Comparison of ENCODE assay signal across 10 cellular contexts in genomic region chr7:92731327-92732063, GRCh38.
DNase-seq lines count a peak whose midpoint lies in the region; ATAC-seq, FAIRE-seq and TF ChIP-seq lines count a peak whose summit lies in the region.
"Had no signal": no experiment of that assay in that cellular context is flagged by ENCODE, and none has a peak within 500 bp of the region (broad histone marks: within the 10 kb centered on the region; RNA-seq: fewer than 3 reads in every experiment).

No MANE protein-coding gene starts in this region.

- in situ Hi-C loops in IMR-90 (cut with MboI; ENCODE audit: low sequenced_read_pairs): no loop called here

- no peak overlapping the region for H3K4ac ChIP-seq in IMR-90 (ENCODE audit: low read depth, low read length)

- FAIRE-seq in GM19239 (lab: Jason Lieb, UNC): peak; percentile 92

- H3K36me3 ChIP-seq in IMR-90 (ENCODE audit: control insufficient read depth, insufficient read depth, low read length): peaks cover 4% of the 10 kb centered on the region
- H3K36me3 ChIP-seq in H7 (replicated peaks; ENCODE audit: control insufficient read depth, insufficient read depth, low read length): no peaks in the 10 kb centered on the region
- peaks cover 31% of the 10 kb centered on the region for H3K36me3 ChIP-seq in SJCRH30

- peaks cover 32 to 78% of the 10 kb centered on the region in 2 experiments for H3K79me1 ChIP-seq in IMR-90 (ENCODE audit: low read depth in 1 of 2, low read length in 2 of 2)

- no peak overlapping the region for H3K4me3 ChIP-seq in IMR-90 (ENCODE audit: insufficient read depth, low read depth, low read length)
- no peak overlapping the region for H3K4me3 ChIP-seq in H7 (ENCODE audit: insufficient read depth, low read depth, low read length)
- no peak overlapping the region for H3K4me3 ChIP-seq in SJCRH30
- H3K4me3 ChIP-seq: hepatocyte had no signal

- H2BK20ac ChIP-seq in IMR-90 (ENCODE audit: low read depth, low read length): no peak overlapping the region

- TF ChIP-seq CTCF in IMR-90 (conservative IDR thresholded peaks at IDR 0.05; ENCODE audit: low read depth, low read length): no peak

- no peak overlapping the region for H2AK5ac ChIP-seq in IMR-90 (ENCODE audit: low read depth, low read length)

- H3K18ac ChIP-seq in IMR-90 (ENCODE audit: low read depth, low read length): no peak overlapping the region

- peaks cover 20% of the 10 kb centered on the region for H3K36me3 Mint-ChIP-seq in activated naive CD8-positive, alpha-beta T cell

- peak overlapping the region; percentile 13; the same call in 1 of the 2 replicates for H3K23ac ChIP-seq in IMR-90 (ENCODE audit: low read depth, low read length)

- H4K91ac ChIP-seq in IMR-90 (ENCODE audit: insufficient read depth, low read depth, low read length): no peak overlapping the region

- H2AK9ac ChIP-seq in IMR-90 (replicated peaks; ENCODE audit: low read depth, low read length, poor library complexity): no peak overlapping the region

- H3K4me1 Mint-ChIP-seq in activated naive CD8-positive, alpha-beta T cell (ENCODE audit: low read depth): peaks cover 53% of the 10 kb centered on the region

- peak overlapping the region; percentile 29; the same call in 1 of the 2 replicates for H3K4me2 ChIP-seq in IMR-90 (ENCODE audit: low read depth, low read length)
- H3K4me2 ChIP-seq: hepatocyte had no signal

- H3K27ac ChIP-seq in IMR-90 (ENCODE audit: insufficient read depth, low read length): no peak overlapping the region
- H3K27ac ChIP-seq in SJCRH30: no peak overlapping the region
- H3K27ac ChIP-seq: hepatocyte had no signal

- no peak overlapping the region for H2BK15ac ChIP-seq in IMR-90 (ENCODE audit: low read depth, low read length)

- ATAC-seq in IMR-90 (ENCODE audit: low read depth) (no peak), HG03571 (IDR thresholded peaks at IDR 0.05; ENCODE audit: unreplicated experiment) (no peak)
- ATAC-seq: T-cell had no signal

- peak overlapping the region; percentile 15 for H2BK5ac ChIP-seq in IMR-90 (ENCODE audit: low read depth, low read length, poor library complexity, severe bottlenecking)

- POLR2A ChIA-PET in IMR-90 (lab: Charles Lee; ENCODE audit: unreplicated experiment): no interaction called here

- peak overlapping the region; percentile 92 for H3K27ac Mint-ChIP-seq in activated naive CD8-positive, alpha-beta T cell

- DNase-seq in GM19239 (ENCODE audit: insufficient read length, low spot score) (no peak), IMR-90 (peak; percentile 45), renal cortical epithelial cell (ENCODE audit: low read depth) (peak; percentile 68), NCI-H146 treated with DMSO at 0.1 percent for 48 hours (lab: John Stamatoyannopoulos, UW; ENCODE audit: unreplicated experiment) (no peak), H7 (no peak), SJCRH30 (no peak)
- DNase-seq: T-cell had no signal

- CTCF ChIA-PET in IMR-90 (lab: Yijun Ruan, JAX): interaction anchor here (0.5 kb wide), 1 partner anchor 39 kb away, joined by 3 read pairs; no protein-coding TSS in a partner anchor

- TF ChIP-seq POLR2A in IMR-90 (IDR thresholded peaks at IDR 0.05; ENCODE audit: low read depth, low read length): no peak

- H3K27me3 Mint-ChIP-seq in activated naive CD8-positive, alpha-beta T cell: no peaks in the 10 kb centered on the region
- H3K27me3 Mint-ChIP-seq: T-cell had no signal

- no peak overlapping the region for H2AFZ ChIP-seq in IMR-90 (replicated peaks; ENCODE audit: low read length, poor library complexity)
- H2AFZ ChIP-seq: hepatocyte had no signal

- no peak overlapping the region for H3K9ac ChIP-seq in IMR-90 (ENCODE audit: low read depth, low read length)

- no TSS peak for BruUV-seq in IMR-90 (replicated peaks; lab: Mats Ljungman, UMichigan)

- H3K27me3 ChIP-seq in IMR-90 (ENCODE audit: control insufficient read depth, insufficient read depth, low read length) (no peaks in the 10 kb centered on the region), H7 (ENCODE audit: control insufficient read depth, insufficient read depth, low read length) (no peaks in the 10 kb centered on the region), SJCRH30 (no peaks in the 10 kb centered on the region)
- H3K27me3 ChIP-seq: hepatocyte had no signal

- no CpG with 5 or more reads among the region's 2 CpGs for WGBS in IMR-90 (ENCODE audit: extremely low coverage in 2 of 2, insufficient read length in 1 of 2), 2 experiments

- H4K20me1 ChIP-seq in IMR-90 (ENCODE audit: insufficient read depth, low read length): peaks cover 20% of the 10 kb centered on the region; the same call in 1 of the 2 replicates

- peaks cover 14% of the 10 kb centered on the region for H3K9me1 ChIP-seq in IMR-90 (ENCODE audit: insufficient read depth, low read length)

- H3K14ac ChIP-seq in IMR-90 (replicated peaks; ENCODE audit: low read depth, low read length): no peak overlapping the region; the same call in 1 of the 2 replicates

- intact Hi-C loops in IMR-90 (cut with micrococcal nuclease): no loop called here

- no peak overlapping the region for H4K5ac ChIP-seq in IMR-90 (ENCODE audit: low read depth, low read length)

- no peak for TF ChIP-seq RAD21 in IMR-90 (IDR thresholded peaks at IDR 0.05; ENCODE audit: low read length)

- H2BK120ac ChIP-seq in IMR-90 (ENCODE audit: low read depth, low read length): no peak overlapping the region

- no peaks in the 10 kb centered on the region for H3K9me3 Mint-ChIP-seq in activated naive CD8-positive, alpha-beta T cell (ENCODE audit: low read depth)
- H3K9me3 Mint-ChIP-seq: T-cell had no signal

- peak overlapping the region in 1 of 2 experiments; percentile 22; a peak in 1 of 4 replicates for H4K8ac ChIP-seq in IMR-90 (ENCODE audit: low read depth in 2 of 2, low read length in 2 of 2)

- dilution Hi-C loops in IMR-90 (cut with HindIII; ENCODE audit: low sequenced_read_pairs, unreplicated experiment): no loop called here

- H3K56ac ChIP-seq in IMR-90 (ENCODE audit: extremely low read depth, insufficient read depth, low read length): no peak overlapping the region

- peak overlapping the region; percentile 51 for H3K4me3 Mint-ChIP-seq in activated naive CD8-positive, alpha-beta T cell
- H3K4me3 Mint-ChIP-seq: T-cell had no signal

- H3K4me1 ChIP-seq in IMR-90 (ENCODE audit: control insufficient read depth, insufficient read depth, low read length): peaks cover 15% of the 10 kb centered on the region
- no peaks in the 10 kb centered on the region; the same call in 1 of the 2 replicates for H3K4me1 ChIP-seq in SJCRH30

- no peaks in the 10 kb centered on the region for H3K9me3 ChIP-seq in IMR-90 (ENCODE audit: control insufficient read depth, insufficient read depth, low read length)
- H3K9me3 ChIP-seq in SJCRH30 (replicated peaks): no peaks in the 10 kb centered on the region

TF ChIP-seq in IMR-90, 13 proteins besides CTCF, POLR2A, EP300 and RAD21:
- TF ChIP-seq ELK1 (IDR thresholded peaks at IDR 0.05; ENCODE audit: borderline replicate concordance, low read depth, low read length) (no peak), MAFK (IDR thresholded peaks at IDR 0.05; ENCODE audit: low read depth, low read length) (peak; percentile 66)
TF ChIP-seq in IMR-90: peak in this region for 1.

Comparison
In these comparisons a context has a peak if more than half of its experiments do, and no peak if none do; other contexts are left out.
1. DNase-seq: peak in IMR-90 (single experiment) and renal cortical epithelial cell (single experiment); none in GM19239 (single experiment), NCI-H146 treated with DMSO at 0.1 percent for 48 hours (single experiment), H7 (single experiment) and SJCRH30 (0 of 2).